ENCODE assay signal across 16 cellular contexts in the genomic region with DNA sequence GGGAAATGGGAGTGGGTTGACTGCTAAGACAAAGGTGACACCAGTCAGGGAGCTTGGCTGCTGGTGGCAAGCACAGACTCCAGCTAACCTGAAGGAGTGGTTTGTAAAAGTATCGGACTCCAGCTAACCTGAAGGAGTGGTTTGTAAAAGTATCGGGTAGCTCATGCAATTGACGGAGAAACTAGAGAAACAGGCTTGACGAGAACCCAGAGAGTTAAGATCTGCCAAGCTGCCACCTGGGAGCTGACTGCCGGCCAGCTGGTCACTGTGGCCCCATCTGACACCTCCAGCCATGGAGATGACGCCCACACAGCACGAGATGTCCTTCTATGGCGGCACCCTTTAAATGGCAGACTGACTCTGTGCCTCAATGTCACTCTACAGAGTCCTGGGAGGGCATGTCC. TPM values are rescaled to one million over a fixed set of nuclear protein-coding genes. Genes with fewer than 3 reads are reported as not detected.
DNase-seq lines count a peak whose midpoint lies in the region; ATAC-seq and TF ChIP-seq lines count a peak whose summit lies in the region.
"Had no signal": no experiment of that assay in that cellular context is flagged by ENCODE, and none has a peak within 500 bp of the region (broad histone marks: within the 10 kb centered on the region; RNA-seq: fewer than 3 reads in every experiment).

No MANE protein-coding gene starts in this region.

- H3K27me3 Mint-ChIP-seq in Calu3 (ENCODE audit: unreplicated experiment), result no peaks in the 10 kb centered on the region

- H3K36me3 ChIP-seq in prostate gland, result no peaks in the 10 kb centered on the region
- H3K36me3 ChIP-seq: MG63 had no signal

- peak overlapping the region; percentile 24 for H3K4me3 Mint-ChIP-seq in Calu3 (ENCODE audit: low read depth, unreplicated experiment)
- H3K4me3 Mint-ChIP-seq: stimulated activated effector memory CD8-positive, alpha-beta T cell treated with anti-CD3 and anti-CD28 coated beads, Interleukin-12 subunit alpha, Interleukin-12 subunit beta, amount 100 ng/mL, for 72 hours had no signal

- H3K9me3 ChIP-seq in prostate gland, result no peaks in the 10 kb centered on the region
- H3K9me3 ChIP-seq: MG63 had no signal

- H3K27ac Mint-ChIP-seq in Calu3 (ENCODE audit: unreplicated experiment), result peak overlapping the region; percentile 96

- TF ChIP-seq POLR2A in prostate gland (IDR thresholded peaks at IDR 0.05), result peak; percentile 19

- ATAC-seq in foreskin keratinocyte (peak; percentile 43), HG03135 (IDR thresholded peaks at IDR 0.05; ENCODE audit: unreplicated experiment) (no peak), GM18907 (IDR thresholded peaks at IDR 0.05; ENCODE audit: unreplicated experiment) (no peak)
- ATAC-seq: stimulated activated effector memory CD8-positive, alpha-beta T cell treated with anti-CD3 and anti-CD28 coated beads, Interleukin-12 subunit alpha, Interleukin-12 subunit beta, amount 100 ng/mL, for 72 hours had no signal

- H3K4me3 ChIP-seq in prostate gland, result no peak overlapping the region
- H3K4me3 ChIP-seq: dorsolateral prefrontal cortex, MG63 had no signal

- H3K4me1 ChIP-seq in foreskin keratinocyte (no peaks in the 10 kb centered on the region), prostate gland (replicated peaks) (peaks cover 3% of the 10 kb centered on the region)

- TF ChIP-seq CTCF in Calu3 (IDR thresholded peaks at IDR 0.05; ENCODE audit: unreplicated experiment) (no peak), foreskin keratinocyte (conservative IDR thresholded peaks at IDR 0.05) (no peak), prostate gland (IDR thresholded peaks at IDR 0.05) (no peak)

- CTCF ChIA-PET in Calu3 (lab: Charles Lee), result interaction anchor here (0.5 to 1.2 kb wide), 7 partner anchors 16 to 432 kb away, joined by 3 to 8 read pairs (median 3); no protein-coding TSS in a partner anchor

- H3K9me3 Mint-ChIP-seq in Calu3 (ENCODE audit: low read depth, unreplicated experiment), result no peaks in the 10 kb centered on the region
- H3K9me3 Mint-ChIP-seq: stimulated activated effector memory CD8-positive, alpha-beta T cell treated with anti-CD3 and anti-CD28 coated beads, Interleukin-12 subunit alpha, Interleukin-12 subunit beta, amount 100 ng/mL, for 72 hours had no signal

- DNase-seq in Calu3 (peak; percentile 76), NCI-H510A (lab: John Stamatoyannopoulos, UW) (peak; percentile 87), foreskin keratinocyte (peak; percentile 27 to 53), prostate gland (ENCODE audit: low spot score) (peak; percentile 93), mesenteric fat pad (ENCODE audit: low spot score) (no peak), activated gamma-delta T cell treated with Interleukin-2 at 50 U/mL for 16 hours (no peak)
- DNase-seq: dorsolateral prefrontal cortex, foreskin melanocyte, MG63, NCI-H446 treated with DMSO at 0.1 percent for 48 hours, occipital lobe, Right ventricle myocardium superior had no signal

- H3K27me3 ChIP-seq in foreskin keratinocyte (peaks cover 23% of the 10 kb centered on the region), prostate gland (replicated peaks; ENCODE audit: insufficient read depth) (no peaks in the 10 kb centered on the region)
- H3K27me3 ChIP-seq: dorsolateral prefrontal cortex, MG63 had no signal

- no TSS peak for BruUV-seq in Calu3 (replicated peaks; lab: Mats Ljungman, UMichigan)

- intact Hi-C loops in Calu3 (cut with micrococcal nuclease; ENCODE audit: unreplicated experiment), result no loop called here
- intact Hi-C loops in prostate gland (cut with DNase I), result no loop called here

- H3K27ac ChIP-seq in foreskin keratinocyte (no peak overlapping the region), prostate gland (peak overlapping the region; percentile 73 to 87)

- peaks cover 16% of the 10 kb centered on the region for H3K36me3 Mint-ChIP-seq in Calu3 (ENCODE audit: insufficient read depth, unreplicated experiment)
- H3K36me3 Mint-ChIP-seq: CD14-positive monocyte had no signal

- H3K4me1 Mint-ChIP-seq in Calu3 (ENCODE audit: low read depth, unreplicated experiment), result peaks cover 41% of the 10 kb centered on the region

- WGBS in prostate gland, result 51% methylated on average over 8 of the region's 8 CpGs

RNA-seq across cellular contexts. Expression of gene CRB2, which starts 28.3 kb away (rescaled TPM):
- total RNA-seq in Calu3 (2022) (not detected in 2 replicates), foreskin keratinocyte (not detected in 2 replicates), prostate gland (1 to 10 TPM in 1 of 2 donors, not detected in 1; 1.7 TPM), mesenteric fat pad (not detected)
- not detected in 2 replicates for polyA plus RNA-seq in foreskin keratinocyte
- total RNA-seq: Right ventricle myocardium superior had no signal
- polyA plus RNA-seq: CD14-positive monocyte had no signal

RNA-seq across cellular contexts. Expression of gene STRBP, which starts 59.3 kb away (rescaled TPM):
- total RNA-seq in Calu3 (2022) (23.3 and 27.3 TPM in 2 replicates), foreskin keratinocyte (14.4 and 14.6 TPM in 2 replicates), prostate gland (10 to 100 TPM; 20.1 to 24.5 TPM), mesenteric fat pad (8.7 TPM)
- polyA plus RNA-seq in foreskin keratinocyte, result 6.2 and 6.8 TPM in 2 replicates

Comparison
In these comparisons a context has a peak if more than half of its experiments do, and no peak if none do; other contexts are left out.
1. DNase-seq: peak in Calu3 (single experiment), NCI-H510A (single experiment), foreskin keratinocyte (2 of 2) and prostate gland (single experiment); none in mesenteric fat pad (single experiment) and activated gamma-delta T cell treated with Interleukin-2 at 50 U/mL for 16 hours (single experiment).